In the genomic region with DNA sequence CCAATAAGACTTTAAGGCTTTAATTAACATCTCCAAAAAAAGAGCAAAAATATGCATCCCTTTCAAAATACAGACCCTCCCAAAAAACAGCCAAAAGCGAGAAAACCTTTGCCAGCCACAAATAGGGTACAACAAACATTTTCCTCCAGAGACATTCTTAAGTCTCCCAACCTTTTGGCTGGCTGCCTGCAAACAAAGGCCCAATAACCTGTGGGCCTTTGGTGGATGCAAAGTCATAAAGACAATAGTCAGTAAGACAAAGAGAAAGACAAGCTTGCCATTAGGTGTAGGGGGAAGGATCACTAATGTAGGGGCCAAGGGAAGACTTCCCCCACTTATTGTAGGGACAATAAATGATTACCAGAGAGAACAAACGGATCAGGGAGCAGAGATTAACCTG, we compare ENCODE assay signal across 16 cellular contexts.
DNase-seq lines count a peak whose midpoint lies in the region; ATAC-seq and TF ChIP-seq lines count a peak whose summit lies in the region.
"Had no signal": no experiment of that assay in that cellular context is flagged by ENCODE, and none has a peak within 500 bp of the region (broad histone marks: within the 10 kb centered on the region; RNA-seq: fewer than 3 reads in every experiment).

No MANE protein-coding gene starts in this region.

- ATAC-seq in mucosa of descending colon (peak; percentile 58), HG03520 (IDR thresholded peaks at IDR 0.05; ENCODE audit: unreplicated experiment) (no peak)

- DNase-seq in NCI-H69 (lab: John Stamatoyannopoulos, UW) (peak; percentile 3), colonic mucosa (peak; percentile 80), mucosa of descending colon (peak in 2 of 3 donors; percentile 68 to 78), NCI-H1417 treated with DMSO at 0.1 percent for 48 hours (lab: John Stamatoyannopoulos, UW) (no peak), cortex of kidney (lab: John Stamatoyannopoulos, UW) (no peak)
- DNase-seq: C1 segment of cervical spinal cord; Calu3; CD4-positive, alpha-beta memory T cell; COR-L47; DMS53; DMS79 treated with DMSO at 0.1 percent for 48 hours; GF-D8; GOT3; H7; HCEC 1CT had no signal

- no peak overlapping the region for H3K9ac ChIP-seq in colonic mucosa (ENCODE audit: low read depth in 2 of 2, low read length in 2 of 2)

- H3K9me3 ChIP-seq in colonic mucosa: no peaks in the 10 kb centered on the region
- H3K9me3 ChIP-seq in mucosa of descending colon: no peaks in the 10 kb centered on the region

- no peaks in the 10 kb centered on the region for H3K36me3 ChIP-seq in colonic mucosa
- H3K36me3 ChIP-seq in mucosa of descending colon (ENCODE audit: low read depth): no peaks in the 10 kb centered on the region

- H3K4me1 ChIP-seq in colonic mucosa: no peaks in the 10 kb centered on the region
- no peaks in the 10 kb centered on the region for H3K4me1 ChIP-seq in mucosa of descending colon (ENCODE audit: low read depth)

- H3K4me3 ChIP-seq in colonic mucosa (no peak overlapping the region), mucosa of descending colon (no peak overlapping the region)

- intact Hi-C loops in colonic mucosa (cut with DNase I): no loop called here
- intact Hi-C loops in mucosa of descending colon (cut with DNase I, micrococcal nuclease): no loop called here

- TF ChIP-seq CTCF in colonic mucosa (IDR thresholded peaks at IDR 0.05) (no peak), mucosa of descending colon (IDR thresholded peaks at IDR 0.05) (no peak)

- no peak overlapping the region for H3K27ac ChIP-seq in colonic mucosa

- no peaks in the 10 kb centered on the region for H3K27me3 ChIP-seq in colonic mucosa

Comparison
In these comparisons a context has a peak if more than half of its experiments do, and no peak if none do; other contexts are left out.
1. DNase-seq: peak in NCI-H69 (single experiment), colonic mucosa (single experiment) and mucosa of descending colon (2 of 3); none in NCI-H1417 treated with DMSO at 0.1 percent for 48 hours (single experiment) and cortex of kidney (single experiment).